9 cellular contexts compared by ENCODE assay signal in the genomic region with DNA sequence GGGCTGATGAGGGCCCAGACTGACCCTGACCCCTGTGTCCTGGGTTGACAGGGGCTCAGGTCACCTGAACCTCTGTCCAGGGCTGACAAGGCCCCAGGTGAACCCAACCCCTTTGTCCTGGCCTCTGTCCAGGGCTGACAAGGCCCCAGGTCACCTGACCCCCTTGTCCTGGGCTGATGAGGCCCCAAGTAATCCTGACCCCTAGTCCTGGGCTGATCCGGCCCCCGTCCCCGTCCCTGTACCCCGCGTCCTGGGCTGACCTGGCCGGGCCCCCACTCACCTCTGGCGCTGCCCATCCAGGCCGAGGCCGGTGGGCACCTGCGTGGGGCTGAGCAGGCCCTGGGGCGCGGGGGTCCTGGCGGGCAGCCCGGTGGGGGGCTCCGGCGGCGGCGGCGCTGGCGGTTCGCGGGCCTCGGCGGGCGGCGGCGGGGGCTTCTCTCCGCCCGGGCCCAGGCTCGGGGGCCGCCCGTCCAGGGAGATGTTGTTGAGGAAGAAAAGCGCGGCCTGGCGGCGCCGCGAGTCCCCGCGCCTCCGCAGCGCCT. TPM values are rescaled to one million over a fixed set of nuclear protein-coding genes. Genes with fewer than 3 reads are reported as not detected.
A peak's percentile ranks its signal among the peaks of the same experiment; 100 is the strongest.
DNase-seq lines count a peak whose midpoint lies in the region; FAIRE-seq and TF ChIP-seq lines count a peak whose summit lies in the region.
"Had no signal": no experiment of that assay in that cellular context is flagged by ENCODE, and none has a peak within 500 bp of the region (broad histone marks: within the 10 kb centered on the region; RNA-seq: fewer than 3 reads in every experiment).

No MANE protein-coding gene starts in this region.

- H3K4me3 ChIP-seq in foreskin fibroblast (ENCODE audit: low read depth in 1 of 2, low read length in 2 of 2) (peak overlapping the region; percentile 60 to 67), small intestine (ENCODE audit: low read depth in 1 of 2, low read length in 2 of 2) (peak overlapping the region; percentile 70 to 93)

- WGBS in small intestine, 3 donors: 0 to 1% (median 0%) methylated on average over 17 to 42 of the region's 42 CpGs

- H3K36me3 Mint-ChIP-seq in activated naive CD4-positive, alpha-beta T cell treated with anti-CD3 and anti-CD28 coated beads, Interleukin-2, amount 10 ng/mL, durations not matched to agents 7 days and 5 days: peaks cover 2% of the 10 kb centered on the region

- H3K27ac ChIP-seq in RWPE1 (peak overlapping the region; percentile 80), small intestine (ENCODE audit: low read depth in 1 of 2, low read length in 1 of 2) (peak overlapping the region in 1 of 2 donors; percentile 12)

- H3K9me3 Mint-ChIP-seq in activated naive CD4-positive, alpha-beta T cell treated with anti-CD3 and anti-CD28 coated beads, Interleukin-2, amount 10 ng/mL, durations not matched to agents 7 days and 5 days: no peaks in the 10 kb centered on the region

- peaks cover 38% of the 10 kb centered on the region for H3K4me1 Mint-ChIP-seq in activated naive CD4-positive, alpha-beta T cell treated with anti-CD3 and anti-CD28 coated beads, Interleukin-2, amount 10 ng/mL, durations not matched to agents 7 days and 5 days

- no peak for DNase-seq in activated naive CD4-positive, alpha-beta T cell treated with anti-CD3 and anti-CD28 coated beads, Interleukin-2, amount 10 ng/mL, durations not matched to agents 7 days and 5 days
- DNase-seq in activated naive CD4-positive, alpha-beta T cell (lab: John Stamatoyannopoulos, UW): no peak
- DNase-seq in RWPE1 (ENCODE audit: low spot score) (no peak), foreskin fibroblast (no peak), small intestine (no peak), RCC 7860 (ENCODE audit: low spot score) (no peak), NCI-H82 treated with DMSO at 0.1 percent for 48 hours (lab: John Stamatoyannopoulos, UW; ENCODE audit: unreplicated experiment) (no peak), NCI-H774 (lab: John Stamatoyannopoulos, UW) (no peak)

- H3K27me3 Mint-ChIP-seq in activated naive CD4-positive, alpha-beta T cell treated with anti-CD3 and anti-CD28 coated beads, Interleukin-2, amount 10 ng/mL, durations not matched to agents 7 days and 5 days: peaks cover 32% of the 10 kb centered on the region

- FAIRE-seq in small intestine (lab: Jason Lieb, UNC) (no peak), RCC 7860 (lab: Jason Lieb, UNC) (no peak)
- FAIRE-seq: colon had no signal

- H3K4me1 ChIP-seq in small intestine (ENCODE audit: control insufficient read depth in 2 of 2, insufficient read depth in 1 of 2, low read depth in 1 of 2, low read length in 1 of 2): peaks cover 0 to 5% of the 10 kb centered on the region in 2 donors

- CTCF ChIA-PET in activated naive CD4-positive, alpha-beta T cell treated with anti-CD3 and anti-CD28 coated beads, Interleukin-2, amount 10 ng/mL, durations not matched to agents 7 days and 5 days (lab: Charles Lee): no interaction called here
- CTCF ChIA-PET in RWPE1 (lab: Yijun Ruan, JAX): no interaction called here

- no peaks in the 10 kb centered on the region for H3K27me3 ChIP-seq in small intestine (ENCODE audit: control insufficient read depth in 2 of 2, insufficient read depth in 2 of 2, low read length in 2 of 2)

- peak overlapping the region; percentile 77 for H3K4me3 Mint-ChIP-seq in activated naive CD4-positive, alpha-beta T cell treated with anti-CD3 and anti-CD28 coated beads, Interleukin-2, amount 10 ng/mL, durations not matched to agents 7 days and 5 days

- TF ChIP-seq CTCF in RWPE1 (conservative IDR thresholded peaks at IDR 0.05; ENCODE audit: low read depth): no peak
- TF ChIP-seq CTCF in foreskin fibroblast (IDR thresholded peaks at IDR 0.05; ENCODE audit: low read depth, low read length): no peak

- H3K9me3 ChIP-seq in small intestine (ENCODE audit: control insufficient read depth, low read depth): no peaks in the 10 kb centered on the region

- POLR2A ChIA-PET in RWPE1 (lab: Yijun Ruan, JAX; ENCODE audit: low non-redundant PET): no interaction called here

- no peaks in the 10 kb centered on the region for H3K36me3 ChIP-seq in small intestine (ENCODE audit: control insufficient read depth in 2 of 2, insufficient read depth in 2 of 2, low read length in 2 of 2)

- peak overlapping the region; percentile 58 for H3K27ac Mint-ChIP-seq in activated naive CD4-positive, alpha-beta T cell treated with anti-CD3 and anti-CD28 coated beads, Interleukin-2, amount 10 ng/mL, durations not matched to agents 7 days and 5 days

RNA-seq across cellular contexts. Expression of gene CABLES2, which starts 0.4 kb away (rescaled TPM):
- 1 to 10 TPM; 1.3 to 4.7 (median 2.4) TPM for polyA plus RNA-seq in small intestine

RNA-seq across cellular contexts. Expression of gene RPS21, which starts 19.8 kb away (rescaled TPM):
- 1,000 to 10,000 TPM; 2,545 to 8,814 (median 4,142) TPM for polyA plus RNA-seq in small intestine

RNA-seq across cellular contexts. Expression of gene RBBP8NL, which starts 20.6 kb away (rescaled TPM):
- 10 to 100 TPM in 2 of 3 donors, 1 to 10 TPM in 1; 8.0 to 28.0 (median 14.9) TPM for polyA plus RNA-seq in small intestine

RNA-seq across cellular contexts. Expression of gene LAMA5, which starts 39.6 kb away (rescaled TPM):
- polyA plus RNA-seq in small intestine: 10 to 100 TPM in 1 of 3 donors, 1 to 10 TPM in 2; 1.3 to 39.8 (median 6.2) TPM
